1 cellular context compared by ENCODE assay signal in the genomic region with DNA sequence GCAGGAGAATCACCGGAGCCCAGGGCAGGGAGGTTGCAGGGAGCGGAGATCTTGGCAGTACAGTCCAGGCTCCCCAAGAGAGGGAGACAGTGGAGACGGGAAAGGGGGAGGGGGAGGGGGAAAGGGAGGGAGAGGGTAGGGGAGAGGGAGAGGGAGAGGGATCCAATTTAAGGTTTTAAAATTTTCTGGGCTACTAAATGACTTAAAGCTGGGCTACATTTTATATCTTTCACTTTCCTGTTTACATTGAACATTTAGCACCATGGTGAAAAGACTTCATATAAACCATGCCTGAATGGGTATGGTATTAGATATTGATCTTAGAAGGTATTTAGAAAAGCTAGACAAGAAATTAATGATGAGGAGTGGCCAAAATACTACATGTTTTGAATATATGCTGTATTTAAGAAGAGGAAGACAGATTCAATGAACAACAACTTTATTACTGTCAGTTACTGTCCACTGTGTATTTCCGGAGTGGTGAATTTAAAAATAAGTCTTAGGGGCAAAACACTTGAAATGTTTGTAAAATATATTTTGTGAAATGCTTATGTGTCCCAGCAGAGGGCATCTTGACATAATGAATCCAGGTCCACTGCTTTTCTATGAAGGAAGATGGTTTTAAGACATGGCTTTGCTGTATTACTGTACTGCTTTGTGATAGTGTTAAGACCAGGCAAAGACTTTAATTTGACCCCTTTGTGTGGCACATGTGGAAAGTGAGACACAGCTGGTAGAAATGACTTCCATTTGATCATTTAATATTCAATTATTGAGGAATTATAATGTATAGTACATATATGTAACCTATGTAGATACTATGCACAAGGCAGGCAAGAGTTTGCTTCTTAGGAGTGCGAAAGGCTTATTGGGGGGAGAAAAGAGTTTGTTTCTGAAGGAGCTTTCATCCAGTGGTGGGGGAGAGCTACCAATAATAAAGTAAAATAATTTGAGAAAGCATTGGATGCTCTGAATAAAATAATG.
TF ChIP-seq lines count a peak whose summit lies in the region.

No MANE protein-coding gene starts in this region.

TF ChIP-seq in HepG2, 621 proteins besides CTCF, POLR2A, EP300 and RAD21 (continued from another document):
- TF ChIP-seq HNRNPK (IDR thresholded peaks at IDR 0.05; ENCODE audit: low read depth, low read length, poor library complexity, severe bottlenecking), result peak; percentile 95
- TF ChIP-seq, protein P1, sequence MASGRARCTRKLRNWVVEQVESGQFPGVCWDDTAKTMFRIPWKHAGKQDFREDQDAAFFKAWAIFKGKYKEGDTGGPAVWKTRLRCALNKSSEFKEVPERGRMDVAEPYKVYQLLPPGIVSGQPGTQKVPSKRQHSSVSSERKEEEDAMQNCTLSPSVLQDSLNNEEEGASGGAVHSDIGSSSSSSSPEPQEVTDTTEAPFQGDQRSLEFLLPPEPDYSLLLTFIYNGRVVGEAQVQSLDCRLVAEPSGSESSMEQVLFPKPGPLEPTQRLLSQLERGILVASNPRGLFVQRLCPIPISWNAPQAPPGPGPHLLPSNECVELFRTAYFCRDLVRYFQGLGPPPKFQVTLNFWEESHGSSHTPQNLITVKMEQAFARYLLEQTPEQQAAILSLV (CRISPR knock-in tag; IDR thresholded peaks at IDR 0.05; ENCODE audit: borderline replicate concordance), result no peak
- TF ChIP-seq, protein P2, sequence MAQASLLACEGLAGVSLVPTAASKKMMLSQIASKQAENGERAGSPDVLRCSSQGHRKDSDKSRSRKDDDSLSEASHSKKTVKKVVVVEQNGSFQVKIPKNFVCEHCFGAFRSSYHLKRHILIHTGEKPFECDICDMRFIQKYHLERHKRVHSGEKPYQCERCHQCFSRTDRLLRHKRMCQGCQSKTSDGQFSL (CRISPR knock-in tag; IDR thresholded peaks at IDR 0.05), result no peak
- peak; percentile 26; the same call in 1 of the 2 replicates for TF ChIP-seq SMC3 (IDR thresholded peaks at IDR 0.05; ENCODE audit: low read length)
- TF ChIP-seq TARDBP (CRISPR knock-in tag; IDR thresholded peaks at IDR 0.05), result 0 out of 2 replicates have a peak, but pooled peaks have one; percentile 19
- TF ChIP-seq MAZ (IDR thresholded peaks at IDR 0.05; ENCODE audit: borderline replicate concordance, low read depth, low read length), result no peak
- no peak for TF ChIP-seq MAZ (CRISPR knock-in tag; IDR thresholded peaks at IDR 0.05; ENCODE audit: low read depth)
- peak; percentile 78 for TF ChIP-seq STAG1 (CRISPR knock-in tag; IDR thresholded peaks at IDR 0.05)
